ENCODE assay signal across 8 cellular contexts in genomic region chr7:135170998-135171481, GRCh38. TPM values are rescaled to one million over a fixed set of nuclear protein-coding genes. Genes with fewer than 3 reads are reported as not detected.
DNase-seq lines count a peak whose midpoint lies in the region; ATAC-seq and TF ChIP-seq lines count a peak whose summit lies in the region.
"Not testable (repeated sequence)": the region's sequence is repeated elsewhere in the genome, so short reads cannot be mapped to it uniquely, and the experiment has no call there.

No MANE protein-coding gene starts in this region.

- H3K4me2 ChIP-seq in GM23248 (ENCODE audit: unreplicated experiment) (peak overlapping the region; percentile 83), SU-DHL-6 (ENCODE audit: low read depth, low read length, poor library complexity, severe bottlenecking) (peak overlapping the region; percentile 92), hepatocyte (peak overlapping the region; percentile 87)

- H4K20me1 ChIP-seq in GM23248 (ENCODE audit: insufficient read depth); SU-DHL-6 (ENCODE audit: low read depth, low read length); hepatocyte (ENCODE audit: insufficient read depth, poor library complexity, severe bottlenecking): not testable (repeated sequence)

- in situ Hi-C loops in GM23248 (cut with MboI), result not testable (repeated sequence)

- H3K4me1 ChIP-seq in GM23248 (ENCODE audit: insufficient read depth) (peaks cover 25% of the 10 kb centered on the region), hepatocyte (ENCODE audit: insufficient read depth) (peaks cover 28% of the 10 kb centered on the region), neutrophil (ENCODE audit: control insufficient read depth in 1 of 2, insufficient read depth in 1 of 2, low read depth in 1 of 2, low read length in 1 of 2) (peaks cover 53 to 60% of the 10 kb centered on the region in 2 experiments), uterus (peaks cover 4 to 17% of the 10 kb centered on the region in 2 donors)

- not testable (repeated sequence) for H3K9me3 ChIP-seq in GM23248 (ENCODE audit: low read depth); SU-DHL-6 (ENCODE audit: insufficient read depth, low read length); hepatocyte (ENCODE audit: low read depth); neutrophil; uterus

- not testable (repeated sequence) for H3K9me3 Mint-ChIP-seq in MCF 10A (ENCODE audit: unreplicated experiment)

- TF ChIP-seq POLR2A in GM18505 (IDR thresholded peaks at IDR 0.05; ENCODE audit: borderline replicate concordance, extremely low read depth, insufficient read depth, insufficient read length); uterus (IDR thresholded peaks at IDR 0.05): not testable (repeated sequence)

- H3K4me1 Mint-ChIP-seq in MCF 10A (ENCODE audit: insufficient read depth, unreplicated experiment), result peaks cover 38% of the 10 kb centered on the region

- H3K27ac ChIP-seq in GM23248 (peak overlapping the region; percentile 92), SU-DHL-6 (ENCODE audit: low read depth, low read length) (peak overlapping the region; percentile 88), hepatocyte (peak overlapping the region; percentile 95), neutrophil (peak overlapping the region; percentile 93), uterus (peak overlapping the region; percentile 91 to 95)

- H3K27me3 Mint-ChIP-seq in MCF 10A (ENCODE audit: insufficient read depth, unreplicated experiment), result not testable (repeated sequence)

- peaks cover 30% of the 10 kb centered on the region for H3K79me2 ChIP-seq in GM23248 (ENCODE audit: insufficient read depth)
- H3K79me2 ChIP-seq in SU-DHL-6 (ENCODE audit: insufficient read depth, low read length), result peaks cover 22% of the 10 kb centered on the region
- H3K79me2 ChIP-seq in hepatocyte, result peaks cover 19% of the 10 kb centered on the region

- H3K4me3 Mint-ChIP-seq in MCF 10A (ENCODE audit: unreplicated experiment), result peak overlapping the region; percentile 79

- peak overlapping the region; percentile 88 for H3K27ac Mint-ChIP-seq in MCF 10A (ENCODE audit: low read depth, unreplicated experiment)

- not testable (repeated sequence) for H3K27me3 ChIP-seq in GM23248 (replicated peaks; ENCODE audit: insufficient read depth); SU-DHL-6 (ENCODE audit: low read length); hepatocyte; neutrophil; uterus

- peaks cover 32% of the 10 kb centered on the region for H3K36me3 Mint-ChIP-seq in MCF 10A (ENCODE audit: insufficient read depth, unreplicated experiment)

- H3K36me3 ChIP-seq in GM23248 (ENCODE audit: low read depth); SU-DHL-6 (ENCODE audit: low read length); hepatocyte (replicated peaks; ENCODE audit: insufficient read depth, low read depth); uterus: not testable (repeated sequence)
- peaks cover 25% of the 10 kb centered on the region for H3K36me3 ChIP-seq in neutrophil

- DNase-seq in GM23248, result peak; percentile 6
- DNase-seq in MCF 10A (ENCODE audit: unreplicated experiment); hepatocyte (ENCODE audit: low spot score); uterus: not testable (repeated sequence)

- H3K4me3 ChIP-seq in GM23248 (peak overlapping the region; percentile 84), SU-DHL-6 (ENCODE audit: insufficient read depth, low read length, poor library complexity, severe bottlenecking) (peak overlapping the region; percentile 89), hepatocyte (peak overlapping the region; percentile 15), neutrophil (ENCODE audit: low read depth in 1 of 2, low read length in 1 of 2) (peak overlapping the region; percentile 77 to 86), uterus (peak overlapping the region; percentile 54 to 74)

- ATAC-seq in GM18505 (IDR thresholded peaks at IDR 0.05; ENCODE audit: unreplicated experiment) (peak; percentile 24), HG03378 (IDR thresholded peaks at IDR 0.05; ENCODE audit: unreplicated experiment) (peak; percentile 40)

- WGBS in GM23248 (ENCODE audit: low coverage in 1 of 2, low lambda C conversion rate in 2 of 2, missing lambda C conversion rate in 2 of 2), 2 experiments, result 23 to 28% methylated on average over 12 of the region's 12 CpGs
- WGBS in hepatocyte (ENCODE audit: low lambda C conversion rate, missing lambda C conversion rate), result 34% methylated on average over 12 of the region's 12 CpGs

- peaks cover 14% of the 10 kb centered on the region for H3F3A ChIP-seq in GM23248 (ENCODE audit: insufficient read depth)
- H3F3A ChIP-seq in SU-DHL-6 (ENCODE audit: insufficient read depth), result not testable (repeated sequence)

- H2AFZ ChIP-seq in GM23248 (peak overlapping the region; percentile 95), SU-DHL-6 (ENCODE audit: low read depth, low read length, severe bottlenecking) (peak overlapping the region; percentile 96), hepatocyte (peak overlapping the region; percentile 62)

- POLR2A ChIA-PET in MCF 10A (lab: Yijun Ruan, JAX), result interaction anchor here (0.6 to 4.9 kb wide), 37 partner anchors 9 to 824 kb away, joined by 3 to 78 read pairs (median 4); partner anchors contain the start of genes AGBL3, BPGM, TMEM140 and WDR91

- not testable (repeated sequence) for BruUV-seq in MCF 10A (replicated peaks; lab: Mats Ljungman, UMichigan)

- TF ChIP-seq CTCF in SU-DHL-6 (IDR thresholded peaks at IDR 0.05; ENCODE audit: insufficient read depth, low read length, poor library complexity, severe bottlenecking); MCF 10A (IDR thresholded peaks at IDR 0.05; ENCODE audit: unreplicated experiment); hepatocyte (IDR thresholded peaks at IDR 0.05; ENCODE audit: poor library complexity); neutrophil (IDR thresholded peaks at IDR 0.05): not testable (repeated sequence)
- TF ChIP-seq CTCF in uterus (IDR thresholded peaks at IDR 0.05), result peak in 1 of 4 experiments; percentile 31

- H3K9ac ChIP-seq in GM23248 (peak overlapping the region; percentile 84), SU-DHL-6 (ENCODE audit: low read length) (peak overlapping the region; percentile 98)

- intact Hi-C loops in MCF 10A (cut with micrococcal nuclease), result loop anchor here (1.0 to 10.0 kb wide), 4 partner anchors 40 to 526 kb away; partner anchors contain the start of genes AGBL3, BPGM and WDR91
- intact Hi-C loops in uterus (cut with DNase I; ENCODE audit: low total_unique reads), result not testable (repeated sequence)

- CTCF ChIA-PET in MCF 10A (lab: Yijun Ruan, JAX), result interaction anchor here (0.6 to 2.1 kb wide), 19 partner anchors 8 to 1875 kb away, joined by 3 to 8 read pairs (median 3); no protein-coding TSS in a partner anchor

- not testable (repeated sequence) for H3K9me2 ChIP-seq in GM23248 (ENCODE audit: insufficient read depth); SU-DHL-6 (replicated peaks; ENCODE audit: insufficient read depth, low read length); hepatocyte (replicated peaks; ENCODE audit: insufficient read depth)

RNA-seq across cellular contexts. Expression of gene CYREN, which starts 0.5 kb away (rescaled TPM):
- total RNA-seq in GM23248 (2014; rRNA removed; shearing (Covaris generic)), result 37.3 and 40.4 TPM in 2 replicates
- polyA plus RNA-seq in GM23248 (2016; fragmentation: Nextera tagmentation; extraction: Ambion mirVana) (38.3 and 38.7 TPM in 2 replicates), hepatocyte (45.2 and 53.5 TPM in 2 replicates)
- total RNA-seq in MCF 10A (2022) (66.0 and 71.0 TPM in 2 replicates), hepatocyte (41.6 and 43.2 TPM in 2 replicates), uterus (10 to 100 TPM in 3 of 4 donors, 1 to 10 TPM in 1; 4.1 to 47.4 (median 27.7) TPM)

RNA-seq across cellular contexts. Expression of gene TMEM140, which starts 23.2 kb away (rescaled TPM):
- total RNA-seq in GM23248 (2014; rRNA removed; shearing (Covaris generic)), result 1.6 and 4.4 TPM in 2 replicates
- polyA plus RNA-seq in GM23248 (2016; fragmentation: Nextera tagmentation; extraction: Ambion mirVana), result 6.1 and 6.5 TPM in 2 replicates
- total RNA-seq in MCF 10A (2022), result not detected in 2 replicates
- 19.4 and 20.8 TPM in 2 replicates for total RNA-seq in hepatocyte
- polyA plus RNA-seq in hepatocyte, result 12.9 and 23.1 TPM in 2 replicates
- total RNA-seq in uterus, result 10 to 100 TPM in 3 of 4 donors, 1 to 10 TPM in 1; 5.9 to 30.0 (median 17.9) TPM

RNA-seq across cellular contexts. Expression of gene WDR91, which starts 40.3 kb away (rescaled TPM):
- total RNA-seq in GM23248 (2014; rRNA removed; shearing (Covaris generic)), result 3.4 and 8.3 TPM in 2 replicates
- polyA plus RNA-seq in GM23248 (2016; fragmentation: Nextera tagmentation; extraction: Ambion mirVana) (4.1 and 5.4 TPM in 2 replicates), hepatocyte (8.2 and 8.5 TPM in 2 replicates)
- total RNA-seq in MCF 10A (2022) (6.7 and 7.3 TPM in 2 replicates), hepatocyte (7.3 and 8.0 TPM in 2 replicates), uterus (10 to 100 TPM; 11.8 to 33.2 (median 17.1) TPM)

Comparison
In these comparisons a context has a peak if more than half of its experiments do, and no peak if none do; other contexts are left out.
1. H3K4me3 ChIP-seq: peak in every context shown above with its lines; median percentile 89 in SU-DHL-6; 84 in GM23248; 82 in neutrophil; 64 in uterus; 15 in hepatocyte.